1 cellular context compared by ENCODE assay signal in the genomic region with DNA sequence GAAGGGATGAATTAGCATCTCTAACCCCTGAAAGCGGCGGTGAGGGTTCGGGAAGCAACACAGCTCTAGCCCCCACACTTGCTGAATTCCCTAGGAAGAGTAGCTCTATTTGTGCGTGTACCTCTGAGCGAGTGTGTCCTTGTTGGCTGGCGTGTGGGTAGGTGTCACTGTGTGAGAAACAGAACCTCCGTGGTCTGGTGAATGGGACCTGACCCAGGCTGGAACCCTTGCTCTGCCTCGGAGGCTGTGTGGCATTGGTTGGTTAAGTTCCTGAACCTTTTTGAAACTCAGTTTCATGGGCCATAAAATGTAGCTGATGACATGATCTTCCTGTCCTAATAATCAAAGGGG.
TF ChIP-seq lines count a peak whose summit lies in the region.

No MANE protein-coding gene starts in this region.

TF ChIP-seq in WTC11, 78 proteins besides CTCF, POLR2A, EP300 and RAD21 (continued from another document):
- TF ChIP-seq, protein P1, sequence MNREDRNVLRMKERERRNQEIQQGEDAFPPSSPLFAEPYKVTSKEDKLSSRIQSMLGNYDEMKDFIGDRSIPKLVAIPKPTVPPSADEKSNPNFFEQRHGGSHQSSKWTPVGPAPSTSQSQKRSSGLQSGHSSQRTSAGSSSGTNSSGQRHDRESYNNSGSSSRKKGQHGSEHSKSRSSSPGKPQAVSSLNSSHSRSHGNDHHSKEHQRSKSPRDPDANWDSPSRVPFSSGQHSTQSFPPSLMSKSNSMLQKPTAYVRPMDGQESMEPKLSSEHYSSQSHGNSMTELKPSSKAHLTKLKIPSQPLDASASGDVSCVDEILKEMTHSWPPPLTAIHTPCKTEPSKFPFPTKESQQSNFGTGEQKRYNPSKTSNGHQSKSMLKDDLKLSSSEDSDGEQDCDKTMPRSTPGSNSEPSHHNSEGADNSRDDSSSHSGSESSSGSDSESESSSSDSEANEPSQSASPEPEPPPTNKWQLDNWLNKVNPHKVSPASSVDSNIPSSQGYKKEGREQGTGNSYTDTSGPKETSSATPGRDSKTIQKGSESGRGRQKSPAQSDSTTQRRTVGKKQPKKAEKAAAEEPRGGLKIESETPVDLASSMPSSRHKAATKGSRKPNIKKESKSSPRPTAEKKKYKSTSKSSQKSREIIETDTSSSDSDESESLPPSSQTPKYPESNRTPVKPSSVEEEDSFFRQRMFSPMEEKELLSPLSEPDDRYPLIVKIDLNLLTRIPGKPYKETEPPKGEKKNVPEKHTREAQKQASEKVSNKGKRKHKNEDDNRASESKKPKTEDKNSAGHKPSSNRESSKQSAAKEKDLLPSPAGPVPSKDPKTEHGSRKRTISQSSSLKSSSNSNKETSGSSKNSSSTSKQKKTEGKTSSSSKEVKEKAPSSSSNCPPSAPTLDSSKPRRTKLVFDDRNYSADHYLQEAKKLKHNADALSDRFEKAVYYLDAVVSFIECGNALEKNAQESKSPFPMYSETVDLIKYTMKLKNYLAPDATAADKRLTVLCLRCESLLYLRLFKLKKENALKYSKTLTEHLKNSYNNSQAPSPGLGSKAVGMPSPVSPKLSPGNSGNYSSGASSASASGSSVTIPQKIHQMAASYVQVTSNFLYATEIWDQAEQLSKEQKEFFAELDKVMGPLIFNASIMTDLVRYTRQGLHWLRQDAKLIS (CRISPR knock-in tag; IDR thresholded peaks at IDR 0.05; ENCODE audit: borderline replicate concordance): no peak
- no peak for TF ChIP-seq ZNF423 (CRISPR knock-in tag; IDR thresholded peaks at IDR 0.05)
TF ChIP-seq in WTC11: peak in this region for 2.
